ENCODE assay signal across 1 cellular context in the genomic region with DNA sequence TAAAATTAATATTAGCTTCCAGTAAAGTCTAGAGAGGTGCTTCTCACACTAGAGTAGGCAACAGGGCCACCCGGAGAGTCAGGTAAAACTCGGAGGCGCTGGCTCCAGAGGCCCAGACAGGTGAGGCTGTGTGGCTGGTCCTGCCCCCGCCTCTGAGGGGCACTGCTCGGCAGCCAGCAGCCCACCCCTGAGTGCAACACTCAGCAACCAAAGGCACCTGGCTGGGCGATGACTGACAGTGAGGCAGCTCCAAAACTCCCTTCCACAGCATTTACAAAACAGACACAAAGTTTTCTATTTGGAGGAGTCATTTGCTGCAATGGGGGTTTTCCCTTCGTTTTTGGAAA.
TF ChIP-seq lines count a peak whose summit lies in the region.

No MANE protein-coding gene starts in this region.

TF ChIP-seq in GM23338, 12 proteins besides CTCF, POLR2A, EP300 and RAD21 (continued from another document):
- TF ChIP-seq, protein P1, sequence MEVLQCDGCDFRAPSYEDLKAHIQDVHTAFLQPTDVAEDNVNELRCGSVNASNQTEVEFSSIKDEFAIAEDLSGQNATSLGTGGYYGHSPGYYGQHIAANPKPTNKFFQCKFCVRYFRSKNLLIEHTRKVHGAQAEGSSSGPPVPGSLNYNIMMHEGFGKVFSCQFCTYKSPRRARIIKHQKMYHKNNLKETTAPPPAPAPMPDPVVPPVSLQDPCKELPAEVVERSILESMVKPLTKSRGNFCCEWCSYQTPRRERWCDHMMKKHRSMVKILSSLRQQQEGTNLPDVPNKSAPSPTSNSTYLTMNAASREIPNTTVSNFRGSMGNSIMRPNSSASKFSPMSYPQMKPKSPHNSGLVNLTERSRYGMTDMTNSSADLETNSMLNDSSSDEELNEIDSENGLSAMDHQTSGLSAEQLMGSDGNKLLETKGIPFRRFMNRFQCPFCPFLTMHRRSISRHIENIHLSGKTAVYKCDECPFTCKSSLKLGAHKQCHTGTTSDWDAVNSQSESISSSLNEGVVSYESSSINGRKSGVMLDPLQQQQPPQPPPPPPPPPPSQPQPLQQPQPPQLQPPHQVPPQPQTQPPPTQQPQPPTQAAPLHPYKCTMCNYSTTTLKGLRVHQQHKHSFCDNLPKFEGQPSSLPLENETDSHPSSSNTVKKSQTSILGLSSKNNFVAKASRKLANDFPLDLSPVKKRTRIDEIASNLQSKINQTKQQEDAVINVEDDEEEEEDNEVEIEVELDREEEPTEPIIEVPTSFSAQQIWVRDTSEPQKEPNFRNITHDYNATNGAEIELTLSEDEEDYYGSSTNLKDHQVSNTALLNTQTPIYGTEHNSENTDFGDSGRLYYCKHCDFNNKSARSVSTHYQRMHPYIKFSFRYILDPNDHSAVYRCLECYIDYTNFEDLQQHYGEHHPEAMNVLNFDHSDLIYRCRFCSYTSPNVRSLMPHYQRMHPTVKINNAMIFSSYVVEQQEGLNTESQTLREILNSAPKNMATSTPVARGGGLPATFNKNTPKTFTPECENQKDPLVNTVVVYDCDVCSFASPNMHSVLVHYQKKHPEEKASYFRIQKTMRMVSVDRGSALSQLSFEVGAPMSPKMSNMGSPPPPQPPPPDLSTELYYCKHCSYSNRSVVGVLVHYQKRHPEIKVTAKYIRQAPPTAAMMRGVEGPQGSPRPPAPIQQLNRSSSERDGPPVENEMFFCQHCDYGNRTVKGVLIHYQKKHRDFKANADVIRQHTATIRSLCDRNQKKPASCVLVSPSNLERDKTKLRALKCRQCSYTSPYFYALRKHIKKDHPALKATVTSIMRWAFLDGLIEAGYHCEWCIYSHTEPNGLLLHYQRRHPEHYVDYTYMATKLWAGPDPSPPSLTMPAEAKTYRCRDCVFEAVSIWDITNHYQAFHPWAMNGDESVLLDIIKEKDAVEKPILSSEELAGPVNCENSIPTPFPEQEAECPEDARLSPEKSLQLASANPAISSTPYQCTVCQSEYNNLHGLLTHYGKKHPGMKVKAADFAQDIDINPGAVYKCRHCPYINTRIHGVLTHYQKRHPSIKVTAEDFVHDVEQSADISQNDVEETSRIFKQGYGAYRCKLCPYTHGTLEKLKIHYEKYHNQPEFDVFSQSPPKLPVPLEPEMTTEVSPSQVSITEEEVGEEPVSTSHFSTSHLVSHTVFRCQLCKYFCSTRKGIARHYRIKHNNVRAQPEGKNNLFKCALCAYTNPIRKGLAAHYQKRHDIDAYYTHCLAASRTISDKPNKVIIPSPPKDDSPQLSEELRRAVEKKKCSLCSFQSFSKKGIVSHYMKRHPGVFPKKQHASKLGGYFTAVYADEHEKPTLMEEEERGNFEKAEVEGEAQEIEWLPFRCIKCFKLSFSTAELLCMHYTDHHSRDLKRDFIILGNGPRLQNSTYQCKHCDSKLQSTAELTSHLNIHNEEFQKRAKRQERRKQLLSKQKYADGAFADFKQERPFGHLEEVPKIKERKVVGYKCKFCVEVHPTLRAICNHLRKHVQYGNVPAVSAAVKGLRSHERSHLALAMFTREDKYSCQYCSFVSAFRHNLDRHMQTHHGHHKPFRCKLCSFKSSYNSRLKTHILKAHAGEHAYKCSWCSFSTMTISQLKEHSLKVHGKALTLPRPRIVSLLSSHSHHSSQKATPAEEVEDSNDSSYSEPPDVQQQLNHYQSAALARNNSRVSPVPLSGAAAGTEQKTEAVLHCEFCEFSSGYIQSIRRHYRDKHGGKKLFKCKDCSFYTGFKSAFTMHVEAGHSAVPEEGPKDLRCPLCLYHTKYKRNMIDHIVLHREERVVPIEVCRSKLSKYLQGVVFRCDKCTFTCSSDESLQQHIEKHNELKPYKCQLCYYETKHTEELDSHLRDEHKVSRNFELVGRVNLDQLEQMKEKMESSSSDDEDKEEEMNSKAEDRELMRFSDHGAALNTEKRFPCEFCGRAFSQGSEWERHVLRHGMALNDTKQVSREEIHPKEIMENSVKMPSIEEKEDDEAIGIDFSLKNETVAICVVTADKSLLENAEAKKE (CRISPR knock-in tag; IDR thresholded peaks at IDR 0.05): no peak
- TF ChIP-seq ZNF114 (CRISPR knock-in tag; IDR thresholded peaks at IDR 0.05): no peak
- TF ChIP-seq, protein P2, sequence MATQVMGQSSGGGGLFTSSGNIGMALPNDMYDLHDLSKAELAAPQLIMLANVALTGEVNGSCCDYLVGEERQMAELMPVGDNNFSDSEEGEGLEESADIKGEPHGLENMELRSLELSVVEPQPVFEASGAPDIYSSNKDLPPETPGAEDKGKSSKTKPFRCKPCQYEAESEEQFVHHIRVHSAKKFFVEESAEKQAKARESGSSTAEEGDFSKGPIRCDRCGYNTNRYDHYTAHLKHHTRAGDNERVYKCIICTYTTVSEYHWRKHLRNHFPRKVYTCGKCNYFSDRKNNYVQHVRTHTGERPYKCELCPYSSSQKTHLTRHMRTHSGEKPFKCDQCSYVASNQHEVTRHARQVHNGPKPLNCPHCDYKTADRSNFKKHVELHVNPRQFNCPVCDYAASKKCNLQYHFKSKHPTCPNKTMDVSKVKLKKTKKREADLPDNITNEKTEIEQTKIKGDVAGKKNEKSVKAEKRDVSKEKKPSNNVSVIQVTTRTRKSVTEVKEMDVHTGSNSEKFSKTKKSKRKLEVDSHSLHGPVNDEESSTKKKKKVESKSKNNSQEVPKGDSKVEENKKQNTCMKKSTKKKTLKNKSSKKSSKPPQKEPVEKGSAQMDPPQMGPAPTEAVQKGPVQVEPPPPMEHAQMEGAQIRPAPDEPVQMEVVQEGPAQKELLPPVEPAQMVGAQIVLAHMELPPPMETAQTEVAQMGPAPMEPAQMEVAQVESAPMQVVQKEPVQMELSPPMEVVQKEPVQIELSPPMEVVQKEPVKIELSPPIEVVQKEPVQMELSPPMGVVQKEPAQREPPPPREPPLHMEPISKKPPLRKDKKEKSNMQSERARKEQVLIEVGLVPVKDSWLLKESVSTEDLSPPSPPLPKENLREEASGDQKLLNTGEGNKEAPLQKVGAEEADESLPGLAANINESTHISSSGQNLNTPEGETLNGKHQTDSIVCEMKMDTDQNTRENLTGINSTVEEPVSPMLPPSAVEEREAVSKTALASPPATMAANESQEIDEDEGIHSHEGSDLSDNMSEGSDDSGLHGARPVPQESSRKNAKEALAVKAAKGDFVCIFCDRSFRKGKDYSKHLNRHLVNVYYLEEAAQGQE (IDR thresholded peaks at IDR 0.05; ENCODE audit: unreplicated experiment): no peak
- no peak for TF ChIP-seq POLR2AphosphoS5 (IDR thresholded peaks at IDR 0.05; ENCODE audit: low read depth)
- TF ChIP-seq STAT1 (IDR thresholded peaks at IDR 0.05; ENCODE audit: unreplicated experiment): no peak
- no peak for TF ChIP-seq ZNF331 (CRISPR knock-in tag; IDR thresholded peaks at IDR 0.05; ENCODE audit: low read depth)
